Comparison of ENCODE assay signal across 8 cellular contexts in the genomic region with DNA sequence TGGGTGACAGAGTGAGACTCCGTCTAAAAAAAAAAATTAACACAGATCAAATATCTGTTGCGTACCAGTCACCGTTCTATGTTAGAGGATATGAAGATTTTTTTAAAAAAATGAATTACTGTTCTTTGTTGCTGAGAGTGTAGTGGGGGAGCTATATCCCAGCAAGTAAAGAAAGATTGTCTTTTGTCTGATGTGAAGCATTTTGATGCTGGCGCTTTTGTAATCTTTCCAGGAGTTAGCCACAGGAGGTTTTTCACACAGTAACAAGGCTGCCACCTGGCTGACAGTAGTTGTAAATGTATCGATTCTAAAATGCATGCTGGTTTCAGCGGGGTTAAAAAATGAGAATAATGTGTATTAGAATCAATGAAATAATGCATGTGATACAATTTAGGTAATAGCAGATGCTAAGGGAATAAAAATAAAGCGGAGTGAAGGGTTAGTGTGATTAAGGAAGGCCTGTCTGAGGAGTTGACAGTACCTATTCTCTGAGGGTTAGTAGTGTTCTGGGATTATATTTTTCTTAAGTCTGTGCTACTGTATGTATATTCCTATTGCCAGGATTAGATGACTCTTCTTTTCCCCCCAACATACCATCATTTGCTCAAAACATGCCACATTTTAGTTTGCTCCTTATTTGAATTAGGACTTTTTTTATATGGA. TPM values are rescaled to one million over a fixed set of nuclear protein-coding genes. Genes with fewer than 3 reads are reported as not detected.
DNase-seq lines count a peak whose midpoint lies in the region; ATAC-seq and TF ChIP-seq lines count a peak whose summit lies in the region.

No MANE protein-coding gene starts in this region.

- no peak for ATAC-seq in GM21515 (IDR thresholded peaks at IDR 0.05; ENCODE audit: unreplicated experiment)
- no peak for ATAC-seq in HG02759 (IDR thresholded peaks at IDR 0.05; ENCODE audit: unreplicated experiment)

- H3K4me3 ChIP-seq in fibroblast of mammary gland (ENCODE audit: control insufficient read depth, low read depth, low read length) (peak overlapping the region; percentile 27), ovary (no peak overlapping the region)

- intact Hi-C loops in ovary (cut with DNase I), result loop anchor here in 1 of 4 donors (5.0 kb wide), 1 partner anchor 103 kb away; no protein-coding TSS in a partner anchor

- no peaks in the 10 kb centered on the region for H3K27me3 ChIP-seq in ovary

- H3K36me3 ChIP-seq in ovary, result no peaks in the 10 kb centered on the region

- TF ChIP-seq CTCF in fibroblast of mammary gland (conservative IDR thresholded peaks at IDR 0.05; ENCODE audit: control insufficient read depth, insufficient read depth, low read depth, low read length) (peak; percentile 71), ovary (IDR thresholded peaks at IDR 0.05) (peak; percentile 26 to 61 (median 54))

- no peaks in the 10 kb centered on the region for H3K9me3 ChIP-seq in ovary

- WGBS in ovary, 3 donors, result 24 to 34% (median 27%) methylated on average over 7 of the region's 7 CpGs

- no peaks in the 10 kb centered on the region for H3K4me1 ChIP-seq in ovary (ENCODE audit: insufficient read depth)

- no peak for TF ChIP-seq POLR2A in ovary (IDR thresholded peaks at IDR 0.05)

- no peak for TF ChIP-seq EP300 in ovary (IDR thresholded peaks at IDR 0.05)

- no peak overlapping the region for H3K27ac ChIP-seq in ovary

- DNase-seq in CD1c-positive myeloid dendritic cell (ENCODE audit: extremely low spot score), result peak; percentile 74
- DNase-seq in H4 (ENCODE audit: low spot score), result peak; percentile 68
- peak; percentile 89 for DNase-seq in NCI-H69 (lab: John Stamatoyannopoulos, UW)
- peak; percentile 39 to 51 for DNase-seq in activated T-cell treated with anti-CD3 and anti-CD28 coated beads, Interleukin-2, amount 50 U/mL, for 48 hours
- peak; percentile 83 for DNase-seq in fibroblast of mammary gland (ENCODE audit: low read depth)
- peak in 4 of 5 donors; percentile 16 to 47 (median 28) for DNase-seq in ovary

RNA-seq across cellular contexts. Expression of gene LMNB1, which starts 3.4 kb away (rescaled TPM):
- 138 and 151 TPM in 2 replicates for total RNA-seq in H4 (2014; rRNA removed; shearing (Covaris generic))
- total RNA-seq in ovary, result 10 to 100 TPM in 2 of 7 donors, 1 to 10 TPM in 5; 3.0 to 10.0 (median 8.3) TPM
- 1 to 10 TPM; 4.3 to 9.2 TPM for polyA plus RNA-seq in ovary

Comparison
In these comparisons a context has a peak if more than half of its experiments do, and no peak if none do; other contexts are left out.
1. DNase-seq: peak in every context shown above with its lines; median percentile 89 in NCI-H69; 83 in fibroblast of mammary gland; 74 in CD1c-positive myeloid dendritic cell; 68 in H4; 45 in activated T-cell treated with anti-CD3 and anti-CD28 coated beads, Interleukin-2, amount 50 U/mL, for 48 hours; 28 in ovary.
2. RNA of gene LMNB1, which starts 3.4 kb away (total RNA-seq): 138 to 151 TPM in H4; 3.0 to 10.0 TPM in ovary; every median in the first group is over 10 times any median in the second.